ENCODE assay signal across 2 cellular contexts in the genomic region with DNA sequence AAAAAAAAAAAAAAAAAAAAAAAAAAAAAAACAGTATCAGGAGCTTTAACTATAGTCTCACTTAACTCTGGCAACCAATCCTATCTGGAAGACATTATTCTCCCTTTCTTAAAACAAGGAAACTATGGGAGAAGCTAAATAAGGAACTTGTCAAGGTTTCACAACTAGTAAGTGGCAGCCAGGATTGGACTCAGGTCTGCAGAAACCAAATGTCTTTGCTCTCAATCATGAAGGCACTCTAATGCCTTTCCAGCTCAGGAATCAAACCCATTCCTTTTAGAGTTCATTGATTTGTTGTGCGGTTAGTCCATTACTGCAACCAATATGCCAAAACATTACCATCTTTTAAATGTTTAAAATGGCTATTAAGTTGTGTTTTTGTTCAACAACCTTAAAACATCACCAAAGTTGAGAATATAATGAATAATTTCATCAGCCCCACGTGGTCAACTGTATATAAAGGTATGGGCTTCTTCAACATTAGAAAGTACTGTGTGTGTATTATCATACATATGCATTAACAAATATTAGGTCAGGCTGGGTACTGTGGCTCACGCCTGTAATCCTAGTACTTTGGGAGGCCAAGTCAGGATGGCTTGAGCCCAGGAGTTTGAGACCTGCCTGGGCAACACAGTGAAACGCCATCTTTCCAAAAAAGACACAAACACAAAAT.
TF ChIP-seq lines count a peak whose summit lies in the region.

No MANE protein-coding gene starts in this region.

TF ChIP-seq in SK-N-SH, 30 proteins besides CTCF, POLR2A, EP300 and RAD21 (continued from another document):
- TF ChIP-seq, protein P1, sequence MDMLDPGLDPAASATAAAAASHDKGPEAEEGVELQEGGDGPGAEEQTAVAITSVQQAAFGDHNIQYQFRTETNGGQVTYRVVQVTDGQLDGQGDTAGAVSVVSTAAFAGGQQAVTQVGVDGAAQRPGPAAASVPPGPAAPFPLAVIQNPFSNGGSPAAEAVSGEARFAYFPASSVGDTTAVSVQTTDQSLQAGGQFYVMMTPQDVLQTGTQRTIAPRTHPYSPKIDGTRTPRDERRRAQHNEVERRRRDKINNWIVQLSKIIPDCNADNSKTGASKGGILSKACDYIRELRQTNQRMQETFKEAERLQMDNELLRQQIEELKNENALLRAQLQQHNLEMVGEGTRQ (IDR thresholded peaks at IDR 0.05; ENCODE audit: borderline replicate concordance, low read depth, low read length) = no peak
- TF ChIP-seq NRF1 (IDR thresholded peaks at IDR 0.05; ENCODE audit: low read depth, low read length) (no peak), REST (IDR thresholded peaks at IDR 0.05; ENCODE audit: low read depth, low read length) (no peak), IRF3 (IDR thresholded peaks at IDR 0.05; ENCODE audit: low read depth, low read length) (no peak), ELF1 (IDR thresholded peaks at IDR 0.05) (no peak), YY1 (IDR thresholded peaks at IDR 0.05; ENCODE audit: low read depth) (no peak), CHD2 (IDR thresholded peaks at IDR 0.05; ENCODE audit: low read length, partially characterized antibody) (no peak)
TF ChIP-seq in SK-N-SH: peak in this region for 0.

TF ChIP-seq in SK-N-SH treated with all-trans-retinoic acid at 6 μM for 48 hours, 23 proteins besides CTCF, POLR2A, EP300 and RAD21 (continued from another document):
- TF ChIP-seq, protein P2, sequence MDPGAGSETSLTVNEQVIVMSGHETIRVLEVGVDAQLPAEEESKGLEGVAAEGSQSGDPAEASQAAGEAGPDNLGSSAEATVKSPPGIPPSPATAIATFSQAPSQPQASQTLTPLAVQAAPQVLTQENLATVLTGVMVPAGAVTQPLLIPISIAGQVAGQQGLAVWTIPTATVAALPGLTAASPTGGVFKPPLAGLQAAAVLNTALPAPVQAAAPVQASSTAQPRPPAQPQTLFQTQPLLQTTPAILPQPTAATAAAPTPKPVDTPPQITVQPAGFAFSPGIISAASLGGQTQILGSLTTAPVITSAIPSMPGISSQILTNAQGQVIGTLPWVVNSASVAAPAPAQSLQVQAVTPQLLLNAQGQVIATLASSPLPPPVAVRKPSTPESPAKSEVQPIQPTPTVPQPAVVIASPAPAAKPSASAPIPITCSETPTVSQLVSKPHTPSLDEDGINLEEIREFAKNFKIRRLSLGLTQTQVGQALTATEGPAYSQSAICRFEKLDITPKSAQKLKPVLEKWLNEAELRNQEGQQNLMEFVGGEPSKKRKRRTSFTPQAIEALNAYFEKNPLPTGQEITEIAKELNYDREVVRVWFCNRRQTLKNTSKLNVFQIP (CRISPR knock-in tag; IDR thresholded peaks at IDR 0.05; ENCODE audit: borderline replicate concordance, low read depth) = no peak
- TF ChIP-seq CREB5 (CRISPR knock-in tag; IDR thresholded peaks at IDR 0.05; ENCODE audit: low read depth) (no peak), SNAI2 (CRISPR knock-in tag; IDR thresholded peaks at IDR 0.05) (no peak), GLIS3 (CRISPR knock-in tag; IDR thresholded peaks at IDR 0.05) (no peak), PATZ1 (CRISPR knock-in tag; IDR thresholded peaks at IDR 0.05; ENCODE audit: borderline replicate concordance) (no peak)
